ENCODE assay signal across 7 cellular contexts in the genomic region with DNA sequence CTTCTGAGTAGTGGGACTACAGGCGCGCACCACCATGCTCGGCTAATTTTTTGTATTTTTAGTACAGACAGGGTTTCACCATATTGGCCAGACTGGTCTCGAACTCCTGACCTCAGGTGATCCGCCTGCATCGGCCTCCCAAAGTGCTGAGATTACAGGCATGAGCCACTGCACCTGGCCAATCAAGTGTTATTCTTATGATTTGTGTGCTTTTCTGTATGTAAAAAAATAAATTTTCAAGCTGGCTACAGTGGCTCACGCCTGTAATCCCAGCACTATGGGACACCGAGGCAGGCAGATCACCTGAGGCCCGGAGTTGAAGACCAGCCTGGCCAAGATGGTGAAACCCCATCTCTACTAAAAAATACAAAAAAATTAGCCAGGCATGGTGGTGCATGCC. TPM values are rescaled to one million over a fixed set of nuclear protein-coding genes. Genes with fewer than 3 reads are reported as not detected.
"Had no signal": no experiment of that assay in that cellular context is flagged by ENCODE, and none has a peak within 500 bp of the region (broad histone marks: within the 10 kb centered on the region; RNA-seq: fewer than 3 reads in every experiment).

No MANE protein-coding gene starts in this region.

RNA-seq across cellular contexts. Expression of gene LDLRAD2, which starts 41.5 kb away (rescaled TPM):
- total RNA-seq: left ventricle myocardium inferior, mononuclear cell, osteoblast, right lobe of liver, subcutaneous adipose tissue, vagina had no signal
- polyA plus RNA-seq: neural cell had no signal
